In the genomic region with DNA sequence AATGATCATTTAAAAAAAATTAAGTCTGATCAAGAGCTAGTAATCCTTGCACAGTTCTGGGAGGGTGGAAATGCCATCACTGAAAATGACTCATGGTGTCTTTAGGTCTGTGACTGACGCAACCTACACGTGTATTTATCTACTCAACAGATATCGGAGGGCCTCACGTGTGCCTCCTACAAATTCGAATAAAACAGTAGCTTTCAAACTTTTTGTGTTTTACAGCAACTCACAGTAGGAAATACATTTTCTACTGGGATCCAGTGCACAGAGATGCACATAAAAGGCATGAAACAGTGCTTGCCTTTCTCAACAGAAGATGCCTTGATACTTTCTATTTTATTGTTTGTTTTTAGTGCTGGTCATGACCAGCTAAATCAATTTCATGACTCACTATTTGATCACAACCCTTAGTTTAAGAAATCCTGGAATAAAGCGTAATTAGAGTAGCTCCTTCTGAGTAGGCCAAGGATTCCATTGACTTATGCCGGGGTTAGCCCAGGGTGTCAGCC, we compare ENCODE assay signal across 12 cellular contexts.
A peak's percentile ranks its signal among the peaks of the same experiment; 100 is the strongest.
DNase-seq lines count a peak whose midpoint lies in the region; ATAC-seq and TF ChIP-seq lines count a peak whose summit lies in the region.
"Had no signal": no experiment of that assay in that cellular context is flagged by ENCODE, and none has a peak within 500 bp of the region (broad histone marks: within the 10 kb centered on the region; RNA-seq: fewer than 3 reads in every experiment).

No MANE protein-coding gene starts in this region.

- H3K4me3 ChIP-seq in colonic mucosa = no peak overlapping the region
- H3K4me3 ChIP-seq: neural progenitor cell had no signal

- no peak for ATAC-seq in HG03457 (IDR thresholded peaks at IDR 0.05; ENCODE audit: unreplicated experiment)

- H3K27me3 ChIP-seq in colonic mucosa = no peaks in the 10 kb centered on the region
- H3K27me3 ChIP-seq: neural progenitor cell had no signal

- no peak overlapping the region for H3K9ac ChIP-seq in colonic mucosa (ENCODE audit: low read depth in 2 of 2, low read length in 2 of 2)
- H3K9ac ChIP-seq: neural progenitor cell had no signal

- intact Hi-C loops in colonic mucosa (cut with DNase I) = no loop called here

- H3K27ac ChIP-seq in colonic mucosa = peak overlapping the region; percentile 69
- H3K27ac ChIP-seq: HL-60, neural progenitor cell had no signal

- DNase-seq in ELR (ENCODE audit: low read depth) = peak; percentile 97
- DNase-seq in NOMO-1 (lab: John Stamatoyannopoulos, UW; ENCODE audit: unreplicated experiment in 2 of 2) = peak; percentile 33 to 62
- DNase-seq in colonic mucosa = no peak
- DNase-seq in putamen (ENCODE audit: low spot score) = peak; percentile 52
- no peak for DNase-seq in NCI-H1436 treated with DMSO at 0.1 percent for 48 hours (lab: John Stamatoyannopoulos, UW)
- no peak for DNase-seq in NCI-H2227 (lab: John Stamatoyannopoulos, UW; ENCODE audit: unreplicated experiment)
- no peak for DNase-seq in activated CD8-positive, alpha-beta memory T cell treated with anti-CD3 and anti-CD28 coated beads for 24 hours
- DNase-seq: activated T-cell treated with anti-CD3 and anti-CD28 coated beads, Interleukin-2, amount 50 U/mL, for 48 hours; SHP77 treated with DMSO at 0.1 percent for 48 hours had no signal

- TF ChIP-seq CTCF in colonic mucosa (IDR thresholded peaks at IDR 0.05) = no peak

- no peaks in the 10 kb centered on the region for H3K9me3 ChIP-seq in colonic mucosa

- peaks cover 9% of the 10 kb centered on the region for H3K4me1 ChIP-seq in colonic mucosa

- H3K36me3 ChIP-seq in colonic mucosa = no peaks in the 10 kb centered on the region
- H3K36me3 ChIP-seq: neural progenitor cell had no signal

Comparison
In these comparisons a context has a peak if more than half of its experiments do, and no peak if none do; other contexts are left out.
1. DNase-seq: peak in ELR (single experiment), NOMO-1 (2 of 2) and putamen (single experiment); none in colonic mucosa (single experiment), NCI-H1436 treated with DMSO at 0.1 percent for 48 hours (single experiment), NCI-H2227 (single experiment) and activated CD8-positive, alpha-beta memory T cell treated with anti-CD3 and anti-CD28 coated beads for 24 hours (single experiment).